Comparison of ENCODE assay signal across 13 cellular contexts in genomic region chr2:217930783-217931563, GRCh38.
A peak's percentile ranks its signal among the peaks of the same experiment; 100 is the strongest.
DNase-seq lines count a peak whose midpoint lies in the region; ATAC-seq, FAIRE-seq and TF ChIP-seq lines count a peak whose summit lies in the region.
"Had no signal": no experiment of that assay in that cellular context is flagged by ENCODE, and none has a peak within 500 bp of the region (broad histone marks: within the 10 kb centered on the region; RNA-seq: fewer than 3 reads in every experiment).

No MANE protein-coding gene starts in this region.

- H3K4me3 ChIP-seq in kidney (ENCODE audit: low read length in 2 of 2), result peak overlapping the region; percentile 10 to 34
- H3K4me3 ChIP-seq in gastrocnemius medialis, result no peak overlapping the region

- H3K4me1 ChIP-seq in kidney (ENCODE audit: control insufficient read depth in 1 of 2, insufficient read depth in 1 of 2, low read depth in 1 of 2, low read length in 2 of 2), result peaks cover 92 to 93% of the 10 kb centered on the region in 2 donors
- H3K4me1 ChIP-seq in gastrocnemius medialis, result peaks cover 81 to 93% of the 10 kb centered on the region in 2 donors

- intact Hi-C loops in kidney (cut with DNase I) (no loop called here), gastrocnemius medialis (cut with DNase I; ENCODE audit: low total_unique reads) (no loop called here)

- H3K9me3 ChIP-seq in kidney (ENCODE audit: control insufficient read depth in 1 of 2, low read length in 2 of 2), result no peaks in the 10 kb centered on the region
- no peaks in the 10 kb centered on the region for H3K9me3 ChIP-seq in gastrocnemius medialis

- TF ChIP-seq POLR2A in gastrocnemius medialis (IDR thresholded peaks at IDR 0.05), result no peak

- H3K27me3 ChIP-seq in gastrocnemius medialis, result no peaks in the 10 kb centered on the region

- peaks cover 4 to 35% of the 10 kb centered on the region in 2 donors for H3K36me3 ChIP-seq in kidney (ENCODE audit: control insufficient read depth in 1 of 2, insufficient read depth in 2 of 2, low read length in 2 of 2)
- no peaks in the 10 kb centered on the region for H3K36me3 ChIP-seq in gastrocnemius medialis

- in situ Hi-C loops in gastrocnemius medialis (cut with MboI; ENCODE audit: low sequenced_read_pairs in 4 of 4), result no loop called here
- in situ Hi-C loops in ACHN (cut with HindIII; ENCODE audit: low pct_ligation_motif_present, low pct_unique_long_range_greater_than_20kb, low sequenced_read_pairs), result no loop called here

- TF ChIP-seq CTCF in kidney (IDR thresholded peaks at IDR 0.05; ENCODE audit: borderline replicate concordance, extremely low read depth, insufficient read depth) (no peak), gastrocnemius medialis (IDR thresholded peaks at IDR 0.05 in 4 of 5, conservative IDR thresholded peaks at IDR 0.05 in 1 of 5) (no peak)

- peak overlapping the region; percentile 91 to 94 for H3K27ac ChIP-seq in kidney (ENCODE audit: low read depth in 2 of 2, low read length in 2 of 2)
- peak overlapping the region; percentile 87 to 94 (median 89) for H3K27ac ChIP-seq in gastrocnemius medialis
- H3K27ac ChIP-seq: epithelial cell of prostate had no signal

- peak overlapping the region; percentile 31 to 52 for H3K9ac ChIP-seq in kidney (ENCODE audit: low read length in 2 of 2)

- ATAC-seq in gastrocnemius medialis (no peak), GM18517 (IDR thresholded peaks at IDR 0.05; ENCODE audit: unreplicated experiment) (no peak)

- no peak for FAIRE-seq in kidney (lab: Jason Lieb, UNC)
- FAIRE-seq: islet of Langerhans had no signal

- DNase-seq in DMS 273 treated with DMSO at 0.1 percent for 48 hours (lab: John Stamatoyannopoulos, UW) (peak; percentile 47), UCSD-AML1 (lab: John Stamatoyannopoulos, UW; ENCODE audit: unreplicated experiment) (peak; percentile 70), kidney (no peak), gastrocnemius medialis (no peak), ACHN (no peak), iPS-NIHi7 (ENCODE audit: extremely low spot score) (no peak), Kasumi-1 (lab: John Stamatoyannopoulos, UW) (no peak)
- DNase-seq: activated naive CD8-positive, alpha-beta T cell treated with anti-CD3 and anti-CD28 coated beads for 36 hours; NCI-H226; retina had no signal

Comparison
In these comparisons a context has a peak if more than half of its experiments do, and no peak if none do; other contexts are left out.
1. DNase-seq: peak in DMS 273 treated with DMSO at 0.1 percent for 48 hours (single experiment) and UCSD-AML1 (single experiment); none in kidney (single experiment), gastrocnemius medialis (0 of 2), ACHN (single experiment), iPS-NIHi7 (single experiment) and Kasumi-1 (0 of 2).
2. H3K4me3 ChIP-seq: peak in kidney (2 of 2); none in gastrocnemius medialis (0 of 4).